ENCODE assay signal across 12 cellular contexts in genomic region chr19:19486343-19487076, GRCh38. TPM values are rescaled to one million over a fixed set of nuclear protein-coding genes. Genes with fewer than 3 reads are reported as not detected.
DNase-seq lines count a peak whose midpoint lies in the region; ATAC-seq and TF ChIP-seq lines count a peak whose summit lies in the region.
"Had no signal": no experiment of that assay in that cellular context is flagged by ENCODE, and none has a peak within 500 bp of the region (broad histone marks: within the 10 kb centered on the region; RNA-seq: fewer than 3 reads in every experiment).

No MANE protein-coding gene starts in this region.

- H3K4me3 Mint-ChIP-seq in activated naive CD8-positive, alpha-beta T cell treated with anti-CD3 and anti-CD28 coated beads, Interleukin-2, amount 50 U/mL, for 24 hours, result no peak overlapping the region
- H3K4me3 Mint-ChIP-seq in natural killer cell treated with Interleukin-12 subunit alpha and Interleukin-12 subunit beta and Interleukin-15 and Interleukin-18, amount 100 ng/mL, for 72 hours, result no peak overlapping the region

- H3K27me3 Mint-ChIP-seq in activated naive CD8-positive, alpha-beta T cell treated with anti-CD3 and anti-CD28 coated beads, Interleukin-2, amount 50 U/mL, for 24 hours, result no peaks in the 10 kb centered on the region
- no peaks in the 10 kb centered on the region for H3K27me3 Mint-ChIP-seq in natural killer cell treated with Interleukin-12 subunit alpha and Interleukin-12 subunit beta and Interleukin-15 and Interleukin-18, amount 100 ng/mL, for 72 hours

- ATAC-seq in activated naive CD8-positive, alpha-beta T cell treated with anti-CD3 and anti-CD28 coated beads, Interleukin-2, amount 50 U/mL, for 24 hours, result no peak
- no peak for ATAC-seq in natural killer cell treated with Interleukin-12 subunit alpha and Interleukin-12 subunit beta and Interleukin-15 and Interleukin-18, amount 100 ng/mL, for 72 hours
- ATAC-seq in HG03108 (IDR thresholded peaks at IDR 0.05; ENCODE audit: unreplicated experiment) (no peak), HG02852 (IDR thresholded peaks at IDR 0.05; ENCODE audit: unreplicated experiment) (no peak)

- H3K27me3 ChIP-seq in HL-60 (ENCODE audit: insufficient read depth, poor library complexity, severe bottlenecking), result no peaks in the 10 kb centered on the region

- no peak overlapping the region for H3K4me3 ChIP-seq in HL-60 (replicated peaks; ENCODE audit: insufficient read depth, low read length)
- H3K4me3 ChIP-seq: coronary artery had no signal

- H3K27ac ChIP-seq in C4-2B (peak overlapping the region; percentile 78), HL-60 (replicated peaks) (peak overlapping the region; percentile 33; the same call in 1 of the 2 replicates)

- H3K9me3 Mint-ChIP-seq in activated naive CD8-positive, alpha-beta T cell treated with anti-CD3 and anti-CD28 coated beads, Interleukin-2, amount 50 U/mL, for 24 hours, result no peaks in the 10 kb centered on the region
- no peaks in the 10 kb centered on the region for H3K9me3 Mint-ChIP-seq in natural killer cell treated with Interleukin-12 subunit alpha and Interleukin-12 subunit beta and Interleukin-15 and Interleukin-18, amount 100 ng/mL, for 72 hours

- peak overlapping the region; percentile 35 for H3K27ac Mint-ChIP-seq in activated naive CD8-positive, alpha-beta T cell treated with anti-CD3 and anti-CD28 coated beads, Interleukin-2, amount 50 U/mL, for 24 hours
- peak overlapping the region; percentile 96 to 98 for H3K27ac Mint-ChIP-seq in natural killer cell treated with Interleukin-12 subunit alpha and Interleukin-12 subunit beta and Interleukin-15 and Interleukin-18, amount 100 ng/mL, for 72 hours

- peaks cover 64% of the 10 kb centered on the region for H3K4me1 Mint-ChIP-seq in activated naive CD8-positive, alpha-beta T cell treated with anti-CD3 and anti-CD28 coated beads, Interleukin-2, amount 50 U/mL, for 24 hours
- H3K4me1 Mint-ChIP-seq in natural killer cell treated with Interleukin-12 subunit alpha and Interleukin-12 subunit beta and Interleukin-15 and Interleukin-18, amount 100 ng/mL, for 72 hours (ENCODE audit: low read depth in 2 of 2), result peaks cover 43 to 46% of the 10 kb centered on the region in 2 donors

- TF ChIP-seq CTCF in C4-2B (conservative IDR thresholded peaks at IDR 0.05), result no peak
- TF ChIP-seq CTCF in HL-60 (IDR thresholded peaks at IDR 0.05; ENCODE audit: insufficient read depth, low read length), result no peak

- no peak for DNase-seq in HL-60 (ENCODE audit: low read depth in 1 of 2, low spot score in 1 of 2)
- DNase-seq in activated naive CD8-positive, alpha-beta T cell treated with anti-CD3 and anti-CD28 coated beads, Interleukin-2, amount 50 U/mL, for 24 hours, result no peak
- DNase-seq in natural killer cell treated with Interleukin-12 subunit alpha and Interleukin-12 subunit beta and Interleukin-15 and Interleukin-18, amount 100 ng/mL, for 72 hours (ENCODE audit: low spot score), result no peak
- DNase-seq in UCSD-AML1 (lab: John Stamatoyannopoulos, UW; ENCODE audit: unreplicated experiment), result no peak
- no peak for DNase-seq in NOMO-1 (lab: John Stamatoyannopoulos, UW; ENCODE audit: unreplicated experiment in 2 of 2)
- DNase-seq: activated T-cell treated with anti-CD3 and anti-CD28 coated beads, Interleukin-2, amount 50 U/mL, for 48 hours; OCI-M1; T-helper 9 cell had no signal

- H3K36me3 Mint-ChIP-seq in activated naive CD8-positive, alpha-beta T cell treated with anti-CD3 and anti-CD28 coated beads, Interleukin-2, amount 50 U/mL, for 24 hours (ENCODE audit: low read depth), result peaks cover 14% of the 10 kb centered on the region
- no peaks in the 10 kb centered on the region for H3K36me3 Mint-ChIP-seq in natural killer cell treated with Interleukin-12 subunit alpha and Interleukin-12 subunit beta and Interleukin-15 and Interleukin-18, amount 100 ng/mL, for 72 hours

RNA-seq across cellular contexts. Expression of gene TSSK6, which starts 28.8 kb away (rescaled TPM):
- total RNA-seq in natural killer cell treated with Interleukin-12 subunit alpha and Interleukin-12 subunit beta and Interleukin-15 and Interleukin-18, amount 100 ng/mL, for 72 hours, result 1 to 10 TPM; 1.9 to 2.6 TPM

RNA-seq across cellular contexts. Expression of gene NDUFA13, which starts 29.5 kb away (rescaled TPM):
- total RNA-seq in natural killer cell treated with Interleukin-12 subunit alpha and Interleukin-12 subunit beta and Interleukin-15 and Interleukin-18, amount 100 ng/mL, for 72 hours, result 100 to 1,000 TPM; 261 to 310 TPM

RNA-seq across cellular contexts. Expression of gene YJEFN3, which starts 42.2 kb away (rescaled TPM):
- total RNA-seq in natural killer cell treated with Interleukin-12 subunit alpha and Interleukin-12 subunit beta and Interleukin-15 and Interleukin-18, amount 100 ng/mL, for 72 hours, result 10 to 100 TPM in 1 of 2 donors, 1 to 10 TPM in 1; 10.0 to 14.9 TPM

RNA-seq across cellular contexts. Expression of gene CILP2, which starts 51.6 kb away (rescaled TPM):
- total RNA-seq in natural killer cell treated with Interleukin-12 subunit alpha and Interleukin-12 subunit beta and Interleukin-15 and Interleukin-18, amount 100 ng/mL, for 72 hours, result under 1 TPM; 0.21 to 0.42 TPM
